Comparison of ENCODE assay signal across 8 cellular contexts in genomic region chr10:43396061-43396927, GRCh38. TPM values are rescaled to one million over a fixed set of nuclear protein-coding genes. Genes with fewer than 3 reads are reported as not detected.
DNase-seq lines count a peak whose midpoint lies in the region; ATAC-seq and TF ChIP-seq lines count a peak whose summit lies in the region.

No MANE protein-coding gene starts in this region.

- H3K27me3 ChIP-seq in lung (ENCODE audit: control insufficient read depth, insufficient read depth) = no peaks in the 10 kb centered on the region

- peaks cover 18 to 26% of the 10 kb centered on the region in 2 donors for H3K36me3 ChIP-seq in lung (ENCODE audit: control insufficient read depth in 2 of 2, insufficient read depth in 2 of 2, low read length in 2 of 2)

- POLR2A ChIA-PET in activated CD4-positive, alpha-beta memory T cell treated with anti-CD3 and anti-CD28 coated beads, Interleukin-2, amount 10 ng/mL, durations not matched to agents 7 days and 5 days (lab: Charles Lee) = interaction anchor here (0.6 to 8.1 kb wide), 27 partner anchors 8 to 276 kb away, joined by 3 to 192 read pairs (median 5); partner anchors contain the start of genes CSGALNACT2, HNRNPF, ZNF239 and ZNF487

- peak overlapping the region; percentile 55 for H3K4me3 ChIP-seq in lung

- ATAC-seq in GM18520 (IDR thresholded peaks at IDR 0.05; ENCODE audit: unreplicated experiment) = peak; percentile 22
- ATAC-seq in HG03039 (IDR thresholded peaks at IDR 0.05; ENCODE audit: unreplicated experiment) = peak; percentile 50
- peak; percentile 89 for ATAC-seq in lung (ENCODE audit: insufficient read depth, low FRiP score)

- peaks cover 10 to 14% of the 10 kb centered on the region in 2 donors for H3K4me1 ChIP-seq in lung (ENCODE audit: control insufficient read depth in 2 of 2, insufficient read depth in 2 of 2, low read length in 2 of 2)

- H3K36me3 Mint-ChIP-seq in activated CD4-positive, alpha-beta memory T cell treated with anti-CD3 and anti-CD28 coated beads, Interleukin-2, amount 10 ng/mL, durations not matched to agents 7 days and 5 days (ENCODE audit: low read depth) = peaks cover 88% of the 10 kb centered on the region

- H3K27ac Mint-ChIP-seq in activated CD4-positive, alpha-beta memory T cell treated with anti-CD3 and anti-CD28 coated beads, Interleukin-2, amount 10 ng/mL, durations not matched to agents 7 days and 5 days = peak overlapping the region; percentile 88

- no peak for TF ChIP-seq CTCF in 22Rv1 (IDR thresholded peaks at IDR 0.05)
- no peak for TF ChIP-seq CTCF in lung (IDR thresholded peaks at IDR 0.05; ENCODE audit: control extremely low read depth, extremely low read depth)

- H3K4me3 Mint-ChIP-seq in activated CD4-positive, alpha-beta memory T cell treated with anti-CD3 and anti-CD28 coated beads, Interleukin-2, amount 10 ng/mL, durations not matched to agents 7 days and 5 days = peak overlapping the region; percentile 91

- DNase-seq in NCI-H345 (lab: John Stamatoyannopoulos, UW) (peak; percentile 82), lung (ENCODE audit: low spot score) (peak; percentile 81)
- DNase-seq in activated CD4-positive, alpha-beta memory T cell treated with anti-CD3 and anti-CD28 coated beads, Interleukin-2, amount 10 ng/mL, durations not matched to agents 7 days and 5 days = peak; percentile 81
- DNase-seq in effector CD8-positive, alpha-beta T cell (lab: John Stamatoyannopoulos, UW) = peak; percentile 61
- DNase-seq in stimulated activated CD4-positive, alpha-beta T cell treated with anti-CD3 and anti-CD28 coated beads, TNF-alpha, amount 100 ng/mL, for 1 hour (ENCODE audit: low read depth in 3 of 3, low spot score in 1 of 3) = peak in 2 of 3 donors; percentile 32 to 56

- no peaks in the 10 kb centered on the region for H3K9me3 ChIP-seq in lung (ENCODE audit: control insufficient read depth in 2 of 2, insufficient read depth in 1 of 2, low read length in 1 of 2)

- CTCF ChIA-PET in activated CD4-positive, alpha-beta memory T cell treated with anti-CD3 and anti-CD28 coated beads, Interleukin-2, amount 10 ng/mL, durations not matched to agents 7 days and 5 days (lab: Charles Lee) = interaction anchor here (0.8 to 3.7 kb wide), 8 partner anchors 7 to 103 kb away, joined by 3 to 11 read pairs (median 4); partner anchors contain the start of gene HNRNPF

- no peaks in the 10 kb centered on the region for H3K9me3 Mint-ChIP-seq in activated CD4-positive, alpha-beta memory T cell treated with anti-CD3 and anti-CD28 coated beads, Interleukin-2, amount 10 ng/mL, durations not matched to agents 7 days and 5 days

- 7 to 16% methylated on average over 52 to 68 of the region's 71 CpGs for WGBS in lung, 2 donors

- H3K27me3 Mint-ChIP-seq in activated CD4-positive, alpha-beta memory T cell treated with anti-CD3 and anti-CD28 coated beads, Interleukin-2, amount 10 ng/mL, durations not matched to agents 7 days and 5 days = no peaks in the 10 kb centered on the region

- H3K27ac ChIP-seq in 22Rv1 (peak overlapping the region; percentile 95), lung (ENCODE audit: low read depth in 1 of 2, low read length in 1 of 2) (peak overlapping the region; percentile 94 to 99)

- peaks cover 76% of the 10 kb centered on the region for H3K4me1 Mint-ChIP-seq in activated CD4-positive, alpha-beta memory T cell treated with anti-CD3 and anti-CD28 coated beads, Interleukin-2, amount 10 ng/mL, durations not matched to agents 7 days and 5 days

RNA-seq across cellular contexts. Expression of gene HNRNPF, which starts 12.7 kb away (rescaled TPM):
- 100 to 1,000 TPM; 477 to 494 TPM for total RNA-seq in activated CD4-positive, alpha-beta memory T cell treated with anti-CD3 and anti-CD28 coated beads, Interleukin-2, amount 10 ng/mL, durations not matched to agents 7 days and 5 days
- 100 to 1,000 TPM; 130 to 221 TPM for total RNA-seq in lung
- polyA plus RNA-seq in lung = 100 to 1,000 TPM in 1 of 2 donors, 10 to 100 TPM in 1; 79.1 to 237 TPM

RNA-seq across cellular contexts. Expression of gene FXYD4, which starts 24.9 kb away (rescaled TPM):
- not detected for total RNA-seq in activated CD4-positive, alpha-beta memory T cell treated with anti-CD3 and anti-CD28 coated beads, Interleukin-2, amount 10 ng/mL, durations not matched to agents 7 days and 5 days
- total RNA-seq in lung = 1 to 10 TPM in 1 of 2 donors, not detected in 1; 3.9 TPM
- 1 to 10 TPM in 1 of 2 donors, under 1 TPM in 1; 0.65 to 2.9 TPM for polyA plus RNA-seq in lung

RNA-seq across cellular contexts. Expression of gene ZNF487, which starts 40.6 kb away (rescaled TPM):
- 1 to 10 TPM; 6.1 TPM for total RNA-seq in activated CD4-positive, alpha-beta memory T cell treated with anti-CD3 and anti-CD28 coated beads, Interleukin-2, amount 10 ng/mL, durations not matched to agents 7 days and 5 days
- total RNA-seq in lung = 10 to 100 TPM in 1 of 2 donors, 1 to 10 TPM in 1; 9.6 to 25.4 TPM
- 1 to 10 TPM; 8.4 to 8.6 TPM for polyA plus RNA-seq in lung

Comparison
In these comparisons a context has a peak if more than half of its experiments do, and no peak if none do; other contexts are left out.
1. Peak in every context shown above with its lines: DNase-seq, ATAC-seq, H3K4me3 ChIP-seq and H3K27ac ChIP-seq.
2. ATAC-seq: peak in every context shown above with its lines; median percentile 89 in lung; 50 in HG03039; 22 in GM18520.